In the genomic region with DNA sequence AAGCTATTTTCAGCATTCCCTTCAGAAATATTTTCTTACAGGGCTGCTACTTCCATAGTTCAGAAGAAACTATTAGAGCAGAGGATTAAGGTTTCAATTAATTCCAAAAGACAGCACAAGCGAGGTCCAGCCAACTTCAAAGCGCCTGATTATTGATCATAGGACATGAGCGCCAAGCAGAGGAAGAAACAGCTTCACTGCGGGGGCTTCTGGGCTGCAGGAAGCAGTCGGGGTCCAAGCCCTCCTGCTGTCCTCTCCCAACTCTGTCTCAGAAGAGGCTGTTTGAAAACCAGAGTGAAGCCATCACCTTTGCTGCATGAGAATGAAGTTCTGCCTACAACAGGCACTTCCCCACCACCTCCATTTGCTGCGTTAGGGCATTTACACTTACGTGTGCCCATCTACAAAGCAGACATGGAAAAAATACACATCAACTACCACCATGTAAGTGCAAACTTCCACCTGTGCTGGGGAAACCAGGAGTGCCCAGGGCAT, we compare ENCODE assay signal across 15 cellular contexts. TPM values are rescaled to one million over a fixed set of nuclear protein-coding genes. Genes with fewer than 3 reads are reported as not detected.
DNase-seq lines count a peak whose midpoint lies in the region; ATAC-seq and TF ChIP-seq lines count a peak whose summit lies in the region.
"Had no signal": no experiment of that assay in that cellular context is flagged by ENCODE, and none has a peak within 500 bp of the region (broad histone marks: within the 10 kb centered on the region; RNA-seq: fewer than 3 reads in every experiment).

No MANE protein-coding gene starts in this region.

- H3K4me1 Mint-ChIP-seq in nephron, result peaks cover 12% of the 10 kb centered on the region

- in situ Hi-C loops in transverse colon (cut with MboI; ENCODE audit: low pct_ligation_motif_present in 1 of 4, low pct_unique_long_range_greater_than_20kb in 1 of 4, low sequenced_read_pairs in 3 of 4), result loop anchor here in 1 of 4 donors (10.0 kb wide), 1 partner anchor 389 kb away; no protein-coding TSS in a partner anchor

- H3K4me3 ChIP-seq in dorsolateral prefrontal cortex, result peak overlapping the region in 54 of 59 donors; percentile 1 to 53 (median 29)
- H3K4me3 ChIP-seq in transverse colon, result no peak overlapping the region

- WGBS in transverse colon (ENCODE audit: low coverage in 1 of 2), 2 donors, result 67 to 78% methylated on average over 3 to 7 of the region's 7 CpGs

- H3K27ac ChIP-seq in dorsolateral prefrontal cortex, result peak overlapping the region in 47 of 59 donors; percentile 0 to 81 (median 53)
- H3K27ac ChIP-seq in transverse colon, result peak overlapping the region; percentile 8 to 47 (median 26)

- TF ChIP-seq EP300 in transverse colon (IDR thresholded peaks at IDR 0.05; ENCODE audit: low read depth), result no peak

- DNase-seq in NCI-H146 (lab: John Stamatoyannopoulos, UW), result peak; percentile 36
- no peak for DNase-seq in NCI-H146 treated with DMSO at 0.1 percent for 48 hours (lab: John Stamatoyannopoulos, UW; ENCODE audit: unreplicated experiment)
- DNase-seq in dorsolateral prefrontal cortex, result no peak
- no peak for DNase-seq in transverse colon
- no peak for DNase-seq in activated CD8-positive, alpha-beta memory T cell treated with anti-CD3 and anti-CD28 coated beads for 24 hours
- DNase-seq: 8988T; activated naive CD4-positive, alpha-beta T cell treated with Interleukin-2 at 50 U/mL for 16 hours; CD4-positive, alpha-beta memory T cell; endodermal cell; NCI-H2029; NCI-H524; stomach had no signal

- intact Hi-C loops in dorsolateral prefrontal cortex (cut with DNase I), result no loop called here
- intact Hi-C loops in transverse colon (cut with DNase I; ENCODE audit: low total_unique reads), result no loop called here

- H3K27me3 Mint-ChIP-seq in nephron (ENCODE audit: low read depth), result peaks cover 14% of the 10 kb centered on the region
- H3K27me3 Mint-ChIP-seq: CD4-positive, alpha-beta memory T cell had no signal

- H3K4me3 Mint-ChIP-seq in nephron, result no peak overlapping the region
- H3K4me3 Mint-ChIP-seq: CD4-positive, alpha-beta memory T cell; endodermal cell had no signal

- no peaks in the 10 kb centered on the region for H3K27me3 ChIP-seq in dorsolateral prefrontal cortex
- no peaks in the 10 kb centered on the region for H3K27me3 ChIP-seq in transverse colon
- H3K27me3 ChIP-seq: stomach had no signal

- H3K27ac Mint-ChIP-seq in nephron, result peak overlapping the region; percentile 74 to 86 (median 84)
- H3K27ac Mint-ChIP-seq: endodermal cell had no signal

- ATAC-seq in GM21737 (IDR thresholded peaks at IDR 0.05; ENCODE audit: unreplicated experiment), result no peak
- ATAC-seq in HG03354 (IDR thresholded peaks at IDR 0.05; ENCODE audit: poor library complexity, severe bottlenecking, unreplicated experiment), result no peak

- TF ChIP-seq CTCF in dorsolateral prefrontal cortex (IDR thresholded peaks at IDR 0.05 in 54 of 56, conservative IDR thresholded peaks at IDR 0.05 in 2 of 56; ENCODE audit: low read depth in 1 of 56, partially characterized antibody in 56 of 56) (no peak), nephron (IDR thresholded peaks at IDR 0.05; ENCODE audit: unreplicated experiment in 3 of 3) (no peak), transverse colon (IDR thresholded peaks at IDR 0.05) (no peak)

- H3K4me1 ChIP-seq in transverse colon, result peaks cover 0 to 7% (median 3%) of the 10 kb centered on the region in 4 donors

- no peaks in the 10 kb centered on the region for H3K9me3 Mint-ChIP-seq in nephron
- H3K9me3 Mint-ChIP-seq: CD4-positive, alpha-beta memory T cell; endodermal cell had no signal

- H3K9me3 ChIP-seq in transverse colon, result no peaks in the 10 kb centered on the region
- H3K9me3 ChIP-seq: stomach had no signal

- H3K36me3 Mint-ChIP-seq in nephron (ENCODE audit: low read depth), result no peaks in the 10 kb centered on the region
- H3K36me3 Mint-ChIP-seq: CD4-positive, alpha-beta memory T cell had no signal

- no peak for TF ChIP-seq POLR2A in transverse colon (IDR thresholded peaks at IDR 0.05)

- no peaks in the 10 kb centered on the region for H3K36me3 ChIP-seq in transverse colon
- H3K36me3 ChIP-seq: stomach had no signal

RNA-seq across cellular contexts. Expression of a gene that starts 23.9 kb away (rescaled TPM):
- 10 to 100 TPM in 6 of 120 experiments, 1 to 10 TPM in 114; 1.8 to 12.4 (median 6.3) TPM for total RNA-seq in dorsolateral prefrontal cortex
- total RNA-seq in transverse colon, result 10 to 100 TPM in 2 of 4 donors, 1 to 10 TPM in 2; 1.5 to 28.1 (median 8.1) TPM

Comparison
In these comparisons a context has a peak if more than half of its experiments do, and no peak if none do; other contexts are left out.
1. H3K4me3 ChIP-seq: peak in dorsolateral prefrontal cortex (54 of 59); none in transverse colon (0 of 4).